Comparison of ENCODE assay signal across 17 cellular contexts in genomic region chr22:39985383-39986045, GRCh38. TPM values are rescaled to one million over a fixed set of nuclear protein-coding genes. Genes with fewer than 3 reads are reported as not detected.
DNase-seq lines count a peak whose midpoint lies in the region; ATAC-seq lines count a peak whose summit lies in the region.
"Had no signal": no experiment of that assay in that cellular context is flagged by ENCODE, and none has a peak within 500 bp of the region (broad histone marks: within the 10 kb centered on the region; RNA-seq: fewer than 3 reads in every experiment).

No MANE protein-coding gene starts in this region.

- peaks cover 3% of the 10 kb centered on the region for H3K4me1 Mint-ChIP-seq in activated CD4-positive, alpha-beta memory T cell treated with anti-CD3 and anti-CD28 coated beads for 36 hours (ENCODE audit: low read depth)
- peaks cover 10% of the 10 kb centered on the region for H3K4me1 Mint-ChIP-seq in activated CD4-positive, alpha-beta memory T cell treated with anti-CD3 and anti-CD28 coated beads, Interleukin-2, amount 10 ng/mL, durations not matched to agents 7 days and 5 days
- H3K4me1 Mint-ChIP-seq: activated B cell treated with CpG ODN at 0.5 μM for 24 hours had no signal

- peak; percentile 26 for DNase-seq in activated CD4-positive, alpha-beta memory T cell treated with anti-CD3 and anti-CD28 coated beads for 36 hours
- DNase-seq in activated CD4-positive, alpha-beta memory T cell treated with anti-CD3 and anti-CD28 coated beads, Interleukin-2, amount 10 ng/mL, durations not matched to agents 7 days and 5 days = no peak
- peak in 1 of 2 donors; percentile 20 for DNase-seq in activated naive CD4-positive, alpha-beta T cell treated with anti-CD3 and anti-CD28 coated beads, Interleukin-2, amount 50 U/mL, for 72 hours (ENCODE audit: low spot score in 2 of 2)
- DNase-seq in left colon (peak; percentile 29 to 52), inferior parietal cortex (ENCODE audit: extremely low spot score) (no peak)
- DNase-seq: activated B cell treated with CpG ODN at 0.5 μM for 24 hours, KG1, NCI-H1436 treated with DMSO at 0.1 percent for 48 hours, NCI-H526, pancreas had no signal

- intact Hi-C loops in activated CD4-positive, alpha-beta memory T cell treated with anti-CD3 and anti-CD28 coated beads for 36 hours (cut with micrococcal nuclease) = loop anchor here (1.0 kb wide), 1 partner anchor 49 kb away; no protein-coding TSS in a partner anchor
- intact Hi-C loops in left colon (cut with DNase I, micrococcal nuclease) = no loop called here

- 70% methylated on average over 7 of the region's 7 CpGs for WGBS in thymus

- no peak overlapping the region for H3K4me3 ChIP-seq in thymus (ENCODE audit: low read length)
- H3K4me3 ChIP-seq: pancreas had no signal

- no peaks in the 10 kb centered on the region for H3K27me3 Mint-ChIP-seq in activated CD4-positive, alpha-beta memory T cell treated with anti-CD3 and anti-CD28 coated beads for 36 hours
- H3K27me3 Mint-ChIP-seq in activated CD4-positive, alpha-beta memory T cell treated with anti-CD3 and anti-CD28 coated beads, Interleukin-2, amount 10 ng/mL, durations not matched to agents 7 days and 5 days = peaks cover 14% of the 10 kb centered on the region

- no peaks in the 10 kb centered on the region for H3K36me3 Mint-ChIP-seq in activated CD4-positive, alpha-beta memory T cell treated with anti-CD3 and anti-CD28 coated beads for 36 hours
- H3K36me3 Mint-ChIP-seq in activated CD4-positive, alpha-beta memory T cell treated with anti-CD3 and anti-CD28 coated beads, Interleukin-2, amount 10 ng/mL, durations not matched to agents 7 days and 5 days (ENCODE audit: low read depth) = no peaks in the 10 kb centered on the region
- H3K36me3 Mint-ChIP-seq in activated naive CD4-positive, alpha-beta T cell treated with anti-CD3 and anti-CD28 coated beads, Interleukin-2, amount 50 U/mL, for 72 hours = no peaks in the 10 kb centered on the region

- no peaks in the 10 kb centered on the region for H3K27me3 ChIP-seq in thymus (ENCODE audit: control insufficient read depth, insufficient read depth)

- peaks cover 17% of the 10 kb centered on the region for H3K4me1 ChIP-seq in thymus (ENCODE audit: control insufficient read depth, insufficient read depth, low read length)

- H3K4me3 Mint-ChIP-seq in activated CD4-positive, alpha-beta memory T cell treated with anti-CD3 and anti-CD28 coated beads for 36 hours = no peak overlapping the region
- no peak overlapping the region for H3K4me3 Mint-ChIP-seq in activated CD4-positive, alpha-beta memory T cell treated with anti-CD3 and anti-CD28 coated beads, Interleukin-2, amount 10 ng/mL, durations not matched to agents 7 days and 5 days
- H3K4me3 Mint-ChIP-seq: activated B cell treated with CpG ODN at 0.5 μM for 24 hours had no signal

- ATAC-seq in activated naive CD4-positive, alpha-beta T cell treated with anti-CD3 and anti-CD28 coated beads, Interleukin-2, amount 50 U/mL, for 72 hours = peak; percentile 80 to 93
- ATAC-seq in left colon = peak; percentile 96
- ATAC-seq in GM21737 (IDR thresholded peaks at IDR 0.05; ENCODE audit: unreplicated experiment) = no peak
- no peak for ATAC-seq in GM21825 (IDR thresholded peaks at IDR 0.05; ENCODE audit: unreplicated experiment)
- ATAC-seq: pancreas had no signal

- H3K9me3 Mint-ChIP-seq in activated CD4-positive, alpha-beta memory T cell treated with anti-CD3 and anti-CD28 coated beads for 36 hours = no peaks in the 10 kb centered on the region
- H3K9me3 Mint-ChIP-seq in activated CD4-positive, alpha-beta memory T cell treated with anti-CD3 and anti-CD28 coated beads, Interleukin-2, amount 10 ng/mL, durations not matched to agents 7 days and 5 days = no peaks in the 10 kb centered on the region
- no peaks in the 10 kb centered on the region for H3K9me3 Mint-ChIP-seq in activated naive CD4-positive, alpha-beta T cell treated with anti-CD3 and anti-CD28 coated beads, Interleukin-2, amount 50 U/mL, for 72 hours
- H3K9me3 Mint-ChIP-seq: activated B cell treated with CpG ODN at 0.5 μM for 24 hours had no signal

- POLR2A ChIA-PET in activated CD4-positive, alpha-beta memory T cell treated with anti-CD3 and anti-CD28 coated beads for 36 hours (lab: Charles Lee) = no interaction called here
- POLR2A ChIA-PET in activated CD4-positive, alpha-beta memory T cell treated with anti-CD3 and anti-CD28 coated beads, Interleukin-2, amount 10 ng/mL, durations not matched to agents 7 days and 5 days (lab: Charles Lee) = no interaction called here

- peak overlapping the region; percentile 80 for H3K27ac ChIP-seq in thymus (ENCODE audit: low read depth)
- H3K27ac ChIP-seq: pancreas had no signal

- H3K9me3 ChIP-seq in thymus (ENCODE audit: control insufficient read depth) = no peaks in the 10 kb centered on the region
- H3K9me3 ChIP-seq: pancreas had no signal

- no peaks in the 10 kb centered on the region for H3K36me3 ChIP-seq in thymus (ENCODE audit: control insufficient read depth, insufficient read depth)
- H3K36me3 ChIP-seq: pancreas had no signal

- H3K27ac Mint-ChIP-seq in activated CD4-positive, alpha-beta memory T cell treated with anti-CD3 and anti-CD28 coated beads for 36 hours = no peak overlapping the region
- H3K27ac Mint-ChIP-seq in activated CD4-positive, alpha-beta memory T cell treated with anti-CD3 and anti-CD28 coated beads, Interleukin-2, amount 10 ng/mL, durations not matched to agents 7 days and 5 days = no peak overlapping the region
- H3K27ac Mint-ChIP-seq in activated naive CD4-positive, alpha-beta T cell treated with anti-CD3 and anti-CD28 coated beads, Interleukin-2, amount 50 U/mL, for 72 hours = peak overlapping the region; percentile 17 to 44
- H3K27ac Mint-ChIP-seq: activated B cell treated with CpG ODN at 0.5 μM for 24 hours had no signal

- CTCF ChIA-PET in activated CD4-positive, alpha-beta memory T cell treated with anti-CD3 and anti-CD28 coated beads for 36 hours (lab: Charles Lee) = no interaction called here
- CTCF ChIA-PET in activated CD4-positive, alpha-beta memory T cell treated with anti-CD3 and anti-CD28 coated beads, Interleukin-2, amount 10 ng/mL, durations not matched to agents 7 days and 5 days (lab: Charles Lee) = no interaction called here

RNA-seq across cellular contexts. Expression of gene FAM83F, which starts 9.2 kb away (rescaled TPM):
- under 1 TPM; 0.26 to 0.41 TPM for total RNA-seq in activated CD4-positive, alpha-beta memory T cell treated with anti-CD3 and anti-CD28 coated beads for 36 hours
- not detected for total RNA-seq in activated CD4-positive, alpha-beta memory T cell treated with anti-CD3 and anti-CD28 coated beads, Interleukin-2, amount 10 ng/mL, durations not matched to agents 7 days and 5 days
- 1 to 10 TPM; 1.1 TPM for total RNA-seq in activated naive CD4-positive, alpha-beta T cell treated with anti-CD3 and anti-CD28 coated beads, Interleukin-2, amount 50 U/mL, for 72 hours
- 10 to 100 TPM; 35.3 to 44.3 TPM for total RNA-seq in left colon
- 2.0 TPM for polyA plus RNA-seq in thymus
- total RNA-seq: A172, fibroblast of villous mesenchyme had no signal

RNA-seq across cellular contexts. Expression of gene TMA7B, which starts 25.3 kb away (rescaled TPM):
- total RNA-seq in activated CD4-positive, alpha-beta memory T cell treated with anti-CD3 and anti-CD28 coated beads for 36 hours = 1 to 10 TPM in 1 of 2 experiments, under 1 TPM in 1; 0.86 to 1.1 TPM
- 1 to 10 TPM; 3.7 to 4.3 TPM for total RNA-seq in activated CD4-positive, alpha-beta memory T cell treated with anti-CD3 and anti-CD28 coated beads, Interleukin-2, amount 10 ng/mL, durations not matched to agents 7 days and 5 days
- 1 to 10 TPM; 2.4 to 2.5 TPM for total RNA-seq in activated naive CD4-positive, alpha-beta T cell treated with anti-CD3 and anti-CD28 coated beads, Interleukin-2, amount 50 U/mL, for 72 hours
- not detected for total RNA-seq in left colon
- polyA plus RNA-seq in thymus = 3.3 TPM
- total RNA-seq: A172, fibroblast of villous mesenchyme, G401, mesenteric fat pad had no signal
- polyA plus RNA-seq: pancreas had no signal

Comparison
In these comparisons a context has a peak if more than half of its experiments do, and no peak if none do; other contexts are left out.
1. DNase-seq: peak in activated CD4-positive, alpha-beta memory T cell treated with anti-CD3 and anti-CD28 coated beads for 36 hours (single experiment) and left colon (2 of 2); none in activated CD4-positive, alpha-beta memory T cell treated with anti-CD3 and anti-CD28 coated beads, Interleukin-2, amount 10 ng/mL, durations not matched to agents 7 days and 5 days (single experiment) and inferior parietal cortex (single experiment).
2. H3K27ac Mint-ChIP-seq: peak in activated naive CD4-positive, alpha-beta T cell treated with anti-CD3 and anti-CD28 coated beads, Interleukin-2, amount 50 U/mL, for 72 hours (2 of 2); none in activated CD4-positive, alpha-beta memory T cell treated with anti-CD3 and anti-CD28 coated beads for 36 hours (single experiment) and activated CD4-positive, alpha-beta memory T cell treated with anti-CD3 and anti-CD28 coated beads, Interleukin-2, amount 10 ng/mL, durations not matched to agents 7 days and 5 days (single experiment).
3. ATAC-seq: peak in activated naive CD4-positive, alpha-beta T cell treated with anti-CD3 and anti-CD28 coated beads, Interleukin-2, amount 50 U/mL, for 72 hours (2 of 2) and left colon (single experiment); none in GM21737 (single experiment) and GM21825 (single experiment).
4. RNA of gene FAM83F, which starts 9.2 kb away (total RNA-seq): 35.3 to 44.3 TPM in left colon; 1.1 TPM in activated naive CD4-positive, alpha-beta T cell treated with anti-CD3 and anti-CD28 coated beads, Interleukin-2, amount 50 U/mL, for 72 hours, 0.26 to 0.41 TPM in activated CD4-positive, alpha-beta memory T cell treated with anti-CD3 and anti-CD28 coated beads for 36 hours and not detected in activated CD4-positive, alpha-beta memory T cell treated with anti-CD3 and anti-CD28 coated beads, Interleukin-2, amount 10 ng/mL, durations not matched to agents 7 days and 5 days; every median in the first group is over 10 times any median in the second.